In genomic region chr2:69100220-69100723, GRCh38 we compare ENCODE assay signal across 13 cellular contexts.
DNase-seq lines count a peak whose midpoint lies in the region; ATAC-seq and TF ChIP-seq lines count a peak whose summit lies in the region.
"Had no signal": no experiment of that assay in that cellular context is flagged by ENCODE, and none has a peak within 500 bp of the region (broad histone marks: within the 10 kb centered on the region; RNA-seq: fewer than 3 reads in every experiment).

No MANE protein-coding gene starts in this region.

- no peak for TF ChIP-seq CTCF in gastrocnemius medialis (IDR thresholded peaks at IDR 0.05 in 4 of 5, conservative IDR thresholded peaks at IDR 0.05 in 1 of 5)

- in situ Hi-C loops in gastrocnemius medialis (cut with MboI; ENCODE audit: low sequenced_read_pairs in 4 of 4), result no loop called here

- H3K4me3 ChIP-seq in gastrocnemius medialis, result no peak overlapping the region
- H3K4me3 ChIP-seq: BLaER1 treated with 17β-estradiol and CSF1 and Interleukin-3, amounts not matched to agents 10 nM and 100 nM; upper lobe of left lung had no signal

- peak overlapping the region in 2 of 4 donors; percentile 22 to 40 for H3K27ac ChIP-seq in gastrocnemius medialis
- H3K27ac ChIP-seq: upper lobe of left lung had no signal

- H3K36me3 ChIP-seq in gastrocnemius medialis, result no peaks in the 10 kb centered on the region

- H3K27me3 ChIP-seq in gastrocnemius medialis, result no peaks in the 10 kb centered on the region
- H3K27me3 ChIP-seq: BLaER1 treated with 17β-estradiol and CSF1 and Interleukin-3, amounts not matched to agents 10 nM and 100 nM; upper lobe of left lung had no signal

- no peaks in the 10 kb centered on the region for H3K9me3 ChIP-seq in gastrocnemius medialis
- H3K9me3 ChIP-seq: upper lobe of left lung had no signal

- peaks cover 10 to 24% of the 10 kb centered on the region in 2 donors for H3K4me1 ChIP-seq in gastrocnemius medialis

- ATAC-seq in left cardiac atrium, result peak; percentile 40 to 68
- ATAC-seq in gastrocnemius medialis, result peak in 1 of 2 donors; percentile 68

- peak; percentile 56 for DNase-seq in EH (ENCODE audit: low read depth)
- peak; percentile 70 for DNase-seq in brain pericyte (ENCODE audit: low read depth, low spot score)
- DNase-seq in left cardiac atrium, result no peak
- DNase-seq in gastrocnemius medialis, result peak; percentile 19 to 52
- DNase-seq in activated CD4-positive, alpha-beta T cell treated with anti-CD3 and anti-CD28 coated beads for 1 hour, result no peak
- DNase-seq in NCI-H1092 (lab: John Stamatoyannopoulos, UW), result no peak
- DNase-seq in NCI-H2029 treated with DMSO at 0.1 percent for 48 hours (lab: John Stamatoyannopoulos, UW), result no peak
- no peak for DNase-seq in effector CD8-positive, alpha-beta T cell (lab: John Stamatoyannopoulos, UW)
- DNase-seq: activated gamma-delta T cell; DMS79 treated with DMSO at 0.1 percent for 48 hours; NK-92 treated with Interleukin-12 subunit alpha and Interleukin-12 subunit beta, amount 100 ng/mL, for 24 hours; upper lobe of left lung had no signal

- TF ChIP-seq POLR2A in gastrocnemius medialis (IDR thresholded peaks at IDR 0.05), result no peak

- intact Hi-C loops in left cardiac atrium (cut with DNase I), result no loop called here
- intact Hi-C loops in gastrocnemius medialis (cut with DNase I; ENCODE audit: low total_unique reads), result loop anchor here (5.0 kb wide), 1 partner anchor 37 kb away; no protein-coding TSS in a partner anchor

Comparison
In these comparisons a context has a peak if more than half of its experiments do, and no peak if none do; other contexts are left out.
1. DNase-seq: peak in EH (single experiment), brain pericyte (single experiment) and gastrocnemius medialis (2 of 2); none in left cardiac atrium (single experiment), activated CD4-positive, alpha-beta T cell treated with anti-CD3 and anti-CD28 coated beads for 1 hour (single experiment), NCI-H1092 (single experiment), NCI-H2029 treated with DMSO at 0.1 percent for 48 hours (single experiment) and effector CD8-positive, alpha-beta T cell (single experiment).